ENCODE assay signal across 32 cellular contexts in genomic region chr19:3310711-3311110, GRCh38.
"Had no signal": no experiment of that assay in that cellular context is flagged by ENCODE, and none has a peak within 500 bp of the region (broad histone marks: within the 10 kb centered on the region; RNA-seq: fewer than 3 reads in every experiment).

No MANE protein-coding gene starts in this region.

- H3K27me3 ChIP-seq: MG63 had no signal

- H3K36me3 ChIP-seq: MG63 had no signal

- H3K4me3 ChIP-seq: MG63 had no signal

- H3K9me3 ChIP-seq: MG63 had no signal

- DNase-seq: Karpas-422, Kasumi-1, MG63, MM.1S, NCI-H1048, NCI-H1092, NCI-H1092 treated with DMSO at 0.1 percent for 48 hours, NCI-H1105, NCI-H1105 treated with DMSO at 0.1 percent for 48 hours, NCI-H1417, NCI-H1417 treated with DMSO at 0.1 percent for 48 hours, NCI-H1436, NCI-H1436 treated with DMSO at 0.1 percent for 48 hours, NCI-H146, NCI-H1694, NCI-H1694 treated with DMSO at 0.1 percent for 48 hours, NCI-H187, NCI-H187 treated with DMSO at 0.1 percent for 48 hours, NCI-H1930, NCI-H2029, NCI-H2029 treated with DMSO at 0.1 percent for 48 hours, NCI-H2081, NCI-H2081 treated with DMSO at 0.1 percent for 48 hours, NCI-H2107, NCI-H2171, NCI-H2171 treated with DMSO at 0.1 percent for 48 hours, NCI-H2227 treated with DMSO at 0.1 percent for 48 hours, NCI-H345, NCI-H446, NCI-H446 treated with DMSO at 0.1 percent for 48 hours, NCI-H510A, NCI-H510A treated with DMSO at 0.1 percent for 48 hours had no signal
